Comparison of ENCODE assay signal across 1 cellular context in the genomic region with DNA sequence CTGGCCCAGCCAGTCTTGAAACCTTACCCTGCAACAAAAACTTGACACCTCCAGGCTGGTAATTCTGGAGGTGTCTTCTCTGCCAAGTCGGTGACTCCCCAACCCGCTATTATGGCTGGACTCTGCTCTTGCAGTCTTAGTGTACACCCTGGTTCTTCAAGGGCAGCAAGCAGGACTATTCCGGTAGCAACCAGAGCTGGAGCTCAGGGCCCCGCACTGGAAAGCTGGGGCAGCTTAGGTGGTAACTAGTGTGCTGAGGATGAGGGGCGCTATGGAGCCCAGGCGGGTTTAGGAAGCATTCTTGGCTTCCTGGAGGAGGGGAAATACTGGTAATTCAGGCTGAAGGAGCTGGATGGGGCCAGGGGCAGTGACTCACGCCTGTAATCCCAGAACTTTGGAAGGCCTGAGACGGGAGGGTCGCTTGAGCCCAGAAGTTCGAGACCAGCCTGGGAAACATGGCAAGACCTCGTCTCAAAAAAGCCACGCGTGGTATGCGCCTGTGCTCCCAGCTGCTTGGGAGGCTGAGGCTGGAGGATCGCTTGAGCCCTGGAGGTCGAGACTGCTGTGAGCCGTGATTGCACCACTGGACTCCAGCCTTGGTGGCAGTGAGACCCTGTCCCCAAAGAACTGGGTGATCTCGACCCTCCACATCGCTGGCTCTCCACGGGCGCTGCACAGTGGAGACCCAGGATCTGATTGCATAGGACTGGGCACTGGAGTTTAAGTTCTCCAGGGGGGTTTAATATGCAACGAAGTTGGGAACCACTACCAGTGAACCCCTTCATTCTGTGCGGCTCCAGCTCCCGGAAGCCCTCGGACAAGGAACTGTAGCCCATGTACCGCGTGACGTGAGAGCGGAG.
TF ChIP-seq lines count a peak whose summit lies in the region.

No MANE protein-coding gene starts in this region.

TF ChIP-seq in SK-N-SH, 30 proteins besides CTCF, POLR2A, EP300 and RAD21 (continued from another document):
- TF ChIP-seq, protein P1, sequence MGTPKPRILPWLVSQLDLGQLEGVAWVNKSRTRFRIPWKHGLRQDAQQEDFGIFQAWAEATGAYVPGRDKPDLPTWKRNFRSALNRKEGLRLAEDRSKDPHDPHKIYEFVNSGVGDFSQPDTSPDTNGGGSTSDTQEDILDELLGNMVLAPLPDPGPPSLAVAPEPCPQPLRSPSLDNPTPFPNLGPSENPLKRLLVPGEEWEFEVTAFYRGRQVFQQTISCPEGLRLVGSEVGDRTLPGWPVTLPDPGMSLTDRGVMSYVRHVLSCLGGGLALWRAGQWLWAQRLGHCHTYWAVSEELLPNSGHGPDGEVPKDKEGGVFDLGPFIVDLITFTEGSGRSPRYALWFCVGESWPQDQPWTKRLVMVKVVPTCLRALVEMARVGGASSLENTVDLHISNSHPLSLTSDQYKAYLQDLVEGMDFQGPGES (IDR thresholded peaks at IDR 0.05; ENCODE audit: low read depth, low read length): no peak
- TF ChIP-seq, protein P2, sequence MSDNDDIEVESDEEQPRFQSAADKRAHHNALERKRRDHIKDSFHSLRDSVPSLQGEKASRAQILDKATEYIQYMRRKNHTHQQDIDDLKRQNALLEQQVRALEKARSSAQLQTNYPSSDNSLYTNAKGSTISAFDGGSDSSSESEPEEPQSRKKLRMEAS (IDR thresholded peaks at IDR 0.05; ENCODE audit: low read depth): no peak
- no peak for TF ChIP-seq RFX5 (IDR thresholded peaks at IDR 0.05; ENCODE audit: low read length)
- TF ChIP-seq, protein P3, sequence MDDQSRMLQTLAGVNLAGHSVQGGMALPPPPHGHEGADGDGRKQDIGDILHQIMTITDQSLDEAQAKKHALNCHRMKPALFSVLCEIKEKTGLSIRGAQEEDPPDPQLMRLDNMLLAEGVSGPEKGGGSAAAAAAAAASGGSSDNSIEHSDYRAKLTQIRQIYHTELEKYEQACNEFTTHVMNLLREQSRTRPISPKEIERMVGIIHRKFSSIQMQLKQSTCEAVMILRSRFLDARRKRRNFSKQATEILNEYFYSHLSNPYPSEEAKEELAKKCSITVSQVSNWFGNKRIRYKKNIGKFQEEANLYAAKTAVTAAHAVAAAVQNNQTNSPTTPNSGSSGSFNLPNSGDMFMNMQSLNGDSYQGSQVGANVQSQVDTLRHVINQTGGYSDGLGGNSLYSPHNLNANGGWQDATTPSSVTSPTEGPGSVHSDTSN (IDR thresholded peaks at IDR 0.05): no peak
- no peak for TF ChIP-seq SIN3A (IDR thresholded peaks at IDR 0.05; ENCODE audit: borderline replicate concordance, low read depth, low read length)
